1 cellular context compared by ENCODE assay signal in the genomic region with DNA sequence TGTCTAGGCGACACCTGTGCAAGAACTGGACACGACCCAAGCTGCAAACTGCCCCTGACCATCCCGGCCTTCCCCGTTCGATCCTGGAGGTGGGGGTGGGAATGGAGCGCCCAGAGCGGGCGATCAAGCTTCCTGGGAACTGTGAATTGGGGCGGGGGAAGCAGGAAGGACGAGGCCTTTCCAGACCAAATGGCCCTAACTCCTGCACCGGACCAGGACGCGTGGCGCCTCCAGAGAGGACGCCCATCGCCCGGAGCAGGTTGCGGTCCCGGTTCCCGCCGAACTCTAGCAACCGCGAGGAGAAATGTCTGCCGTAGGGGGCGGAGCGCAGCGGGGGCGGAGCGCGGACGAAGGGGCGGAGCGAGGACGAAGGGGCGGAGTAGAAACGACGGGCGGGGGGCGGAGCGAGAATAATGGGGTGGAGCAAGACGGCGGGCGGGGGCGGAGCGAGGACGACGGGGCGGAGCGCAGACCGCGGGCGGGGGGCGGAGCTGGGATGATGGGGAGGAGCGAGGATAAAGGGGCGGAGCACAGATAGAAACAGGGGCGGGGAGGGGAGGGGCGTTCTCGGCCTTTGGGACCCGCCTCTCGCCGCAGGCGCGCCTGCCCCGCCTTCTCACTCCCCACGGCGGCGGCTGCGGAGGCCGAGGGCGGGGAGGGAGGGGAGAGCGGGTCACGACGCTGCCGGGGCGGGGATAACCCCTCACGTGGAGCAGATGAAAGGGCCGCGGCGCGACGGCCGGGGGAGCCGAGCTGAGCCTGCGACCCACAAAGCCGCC.
TF ChIP-seq lines count a peak whose summit lies in the region.

A gene (plus strand): TSS at position 695 of the 779 bp plus-strand sequence. CDS start 195 bp downstream, outside the sequence.

TF ChIP-seq in HepG2, 621 proteins besides CTCF, POLR2A, EP300 and RAD21 (continued from another document and continues in another):
- no peak for TF ChIP-seq ZFP82 (CRISPR knock-in tag; IDR thresholded peaks at IDR 0.05; ENCODE audit: borderline replicate concordance)
- TF ChIP-seq, protein P1, sequence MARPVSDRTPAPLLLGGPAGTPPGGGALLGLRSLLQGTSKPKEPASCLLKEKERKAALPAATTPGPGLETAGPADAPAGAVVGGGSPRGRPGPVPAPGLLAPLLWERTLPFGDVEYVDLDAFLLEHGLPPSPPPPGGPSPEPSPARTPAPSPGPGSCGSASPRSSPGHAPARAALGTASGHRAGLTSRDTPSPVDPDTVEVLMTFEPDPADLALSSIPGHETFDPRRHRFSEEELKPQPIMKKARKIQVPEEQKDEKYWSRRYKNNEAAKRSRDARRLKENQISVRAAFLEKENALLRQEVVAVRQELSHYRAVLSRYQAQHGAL (CRISPR knock-in tag; IDR thresholded peaks at IDR 0.05; ENCODE audit: not compliant biosample characterization), result no peak
- TF ChIP-seq ZNF749 (CRISPR knock-in tag; IDR thresholded peaks at IDR 0.05; ENCODE audit: borderline replicate concordance), result 0 out of 2 replicates have a peak, but pooled peaks have one; percentile 26
- TF ChIP-seq ZFP36L2 (CRISPR knock-in tag; IDR thresholded peaks at IDR 0.05), result no peak
- no peak for TF ChIP-seq ZNF775 (CRISPR knock-in tag; IDR thresholded peaks at IDR 0.05; ENCODE audit: borderline replicate concordance)
- TF ChIP-seq HNRNPK (IDR thresholded peaks at IDR 0.05; ENCODE audit: low read depth, low read length, poor library complexity, severe bottlenecking), result peak; percentile 81
- no peak for TF ChIP-seq HOXA7 (CRISPR knock-in tag; IDR thresholded peaks at IDR 0.05)
- TF ChIP-seq ZNF234 (CRISPR knock-in tag; conservative IDR thresholded peaks at IDR 0.05), result no peak; the same call in 1 of the 2 replicates
- TF ChIP-seq, protein P2, sequence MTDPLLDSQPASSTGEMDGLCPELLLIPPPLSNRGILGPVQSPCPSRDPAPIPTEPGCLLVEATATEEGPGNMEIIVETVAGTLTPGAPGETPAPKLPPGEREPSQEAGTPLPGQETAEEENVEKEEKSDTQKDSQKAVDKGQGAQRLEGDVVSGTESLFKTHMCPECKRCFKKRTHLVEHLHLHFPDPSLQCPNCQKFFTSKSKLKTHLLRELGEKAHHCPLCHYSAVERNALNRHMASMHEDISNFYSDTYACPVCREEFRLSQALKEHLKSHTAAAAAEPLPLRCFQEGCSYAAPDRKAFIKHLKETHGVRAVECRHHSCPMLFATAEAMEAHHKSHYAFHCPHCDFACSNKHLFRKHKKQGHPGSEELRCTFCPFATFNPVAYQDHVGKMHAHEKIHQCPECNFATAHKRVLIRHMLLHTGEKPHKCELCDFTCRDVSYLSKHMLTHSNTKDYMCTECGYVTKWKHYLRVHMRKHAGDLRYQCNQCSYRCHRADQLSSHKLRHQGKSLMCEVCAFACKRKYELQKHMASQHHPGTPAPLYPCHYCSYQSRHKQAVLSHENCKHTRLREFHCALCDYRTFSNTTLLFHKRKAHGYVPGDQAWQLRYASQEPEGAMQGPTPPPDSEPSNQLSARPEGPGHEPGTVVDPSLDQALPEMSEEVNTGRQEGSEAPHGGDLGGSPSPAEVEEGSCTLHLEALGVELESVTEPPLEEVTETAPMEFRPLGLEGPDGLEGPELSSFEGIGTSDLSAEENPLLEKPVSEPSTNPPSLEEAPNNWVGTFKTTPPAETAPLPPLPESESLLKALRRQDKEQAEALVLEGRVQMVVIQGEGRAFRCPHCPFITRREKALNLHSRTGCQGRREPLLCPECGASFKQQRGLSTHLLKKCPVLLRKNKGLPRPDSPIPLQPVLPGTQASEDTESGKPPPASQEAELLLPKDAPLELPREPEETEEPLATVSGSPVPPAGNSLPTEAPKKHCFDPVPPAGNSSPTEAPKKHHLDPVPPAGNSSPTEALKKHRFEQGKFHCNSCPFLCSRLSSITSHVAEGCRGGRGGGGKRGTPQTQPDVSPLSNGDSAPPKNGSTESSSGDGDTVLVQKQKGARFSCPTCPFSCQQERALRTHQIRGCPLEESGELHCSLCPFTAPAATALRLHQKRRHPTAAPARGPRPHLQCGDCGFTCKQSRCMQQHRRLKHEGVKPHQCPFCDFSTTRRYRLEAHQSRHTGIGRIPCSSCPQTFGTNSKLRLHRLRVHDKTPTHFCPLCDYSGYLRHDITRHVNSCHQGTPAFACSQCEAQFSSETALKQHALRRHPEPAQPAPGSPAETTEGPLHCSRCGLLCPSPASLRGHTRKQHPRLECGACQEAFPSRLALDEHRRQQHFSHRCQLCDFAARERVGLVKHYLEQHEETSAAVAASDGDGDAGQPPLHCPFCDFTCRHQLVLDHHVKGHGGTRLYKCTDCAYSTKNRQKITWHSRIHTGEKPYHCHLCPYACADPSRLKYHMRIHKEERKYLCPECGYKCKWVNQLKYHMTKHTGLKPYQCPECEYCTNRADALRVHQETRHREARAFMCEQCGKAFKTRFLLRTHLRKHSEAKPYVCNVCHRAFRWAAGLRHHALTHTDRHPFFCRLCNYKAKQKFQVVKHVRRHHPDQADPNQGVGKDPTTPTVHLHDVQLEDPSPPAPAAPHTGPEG (CRISPR knock-in tag; IDR thresholded peaks at IDR 0.05), result peak; percentile 76; the same call in 1 of the 2 replicates
- TF ChIP-seq HOXD1 (CRISPR knock-in tag; IDR thresholded peaks at IDR 0.05), result peak; percentile 4
- TF ChIP-seq ZNF101 (CRISPR knock-in tag; IDR thresholded peaks at IDR 0.05; ENCODE audit: borderline replicate concordance, low read depth), result no peak
- TF ChIP-seq ARNTL (CRISPR knock-in tag; IDR thresholded peaks at IDR 0.05), result peak; percentile 92
- no peak; the same call in 1 of the 2 replicates for TF ChIP-seq EEA1 (CRISPR knock-in tag; IDR thresholded peaks at IDR 0.05; ENCODE audit: borderline replicate concordance)
- peak; percentile 96 for TF ChIP-seq SP4 (CRISPR knock-in tag; IDR thresholded peaks at IDR 0.05)
- 0 out of 2 replicates have a peak, but pooled peaks have one; percentile 22 for TF ChIP-seq TGIF2 (CRISPR knock-in tag; IDR thresholded peaks at IDR 0.05)
- peak; percentile 51 for TF ChIP-seq ZSCAN25 (CRISPR knock-in tag; IDR thresholded peaks at IDR 0.05)
- TF ChIP-seq, protein P3, sequence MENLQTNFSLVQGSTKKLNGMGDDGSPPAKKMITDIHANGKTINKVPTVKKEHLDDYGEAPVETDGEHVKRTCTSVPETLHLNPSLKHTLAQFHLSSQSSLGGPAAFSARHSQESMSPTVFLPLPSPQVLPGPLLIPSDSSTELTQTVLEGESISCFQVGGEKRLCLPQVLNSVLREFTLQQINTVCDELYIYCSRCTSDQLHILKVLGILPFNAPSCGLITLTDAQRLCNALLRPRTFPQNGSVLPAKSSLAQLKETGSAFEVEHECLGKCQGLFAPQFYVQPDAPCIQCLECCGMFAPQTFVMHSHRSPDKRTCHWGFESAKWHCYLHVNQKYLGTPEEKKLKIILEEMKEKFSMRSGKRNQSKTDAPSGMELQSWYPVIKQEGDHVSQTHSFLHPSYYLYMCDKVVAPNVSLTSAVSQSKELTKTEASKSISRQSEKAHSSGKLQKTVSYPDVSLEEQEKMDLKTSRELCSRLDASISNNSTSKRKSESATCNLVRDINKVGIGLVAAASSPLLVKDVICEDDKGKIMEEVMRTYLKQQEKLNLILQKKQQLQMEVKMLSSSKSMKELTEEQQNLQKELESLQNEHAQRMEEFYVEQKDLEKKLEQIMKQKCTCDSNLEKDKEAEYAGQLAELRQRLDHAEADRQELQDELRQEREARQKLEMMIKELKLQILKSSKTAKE (CRISPR knock-in tag; IDR thresholded peaks at IDR 0.05; ENCODE audit: borderline replicate concordance), result peak; percentile 80
- TF ChIP-seq, protein P4, sequence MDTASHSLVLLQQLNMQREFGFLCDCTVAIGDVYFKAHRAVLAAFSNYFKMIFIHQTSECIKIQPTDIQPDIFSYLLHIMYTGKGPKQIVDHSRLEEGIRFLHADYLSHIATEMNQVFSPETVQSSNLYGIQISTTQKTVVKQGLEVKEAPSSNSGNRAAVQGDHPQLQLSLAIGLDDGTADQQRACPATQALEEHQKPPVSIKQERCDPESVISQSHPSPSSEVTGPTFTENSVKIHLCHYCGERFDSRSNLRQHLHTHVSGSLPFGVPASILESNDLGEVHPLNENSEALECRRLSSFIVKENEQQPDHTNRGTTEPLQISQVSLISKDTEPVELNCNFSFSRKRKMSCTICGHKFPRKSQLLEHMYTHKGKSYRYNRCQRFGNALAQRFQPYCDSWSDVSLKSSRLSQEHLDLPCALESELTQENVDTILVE (CRISPR knock-in tag; IDR thresholded peaks at IDR 0.05), result no peak
- TF ChIP-seq SMAD1 (CRISPR knock-in tag; IDR thresholded peaks at IDR 0.05; ENCODE audit: borderline replicate concordance, low read depth), result 0 out of 2 replicates have a peak, but pooled peaks have one; percentile 63
- TF ChIP-seq JDP2 (CRISPR knock-in tag; IDR thresholded peaks at IDR 0.05; ENCODE audit: borderline replicate concordance), result no peak
- TF ChIP-seq, protein P5, sequence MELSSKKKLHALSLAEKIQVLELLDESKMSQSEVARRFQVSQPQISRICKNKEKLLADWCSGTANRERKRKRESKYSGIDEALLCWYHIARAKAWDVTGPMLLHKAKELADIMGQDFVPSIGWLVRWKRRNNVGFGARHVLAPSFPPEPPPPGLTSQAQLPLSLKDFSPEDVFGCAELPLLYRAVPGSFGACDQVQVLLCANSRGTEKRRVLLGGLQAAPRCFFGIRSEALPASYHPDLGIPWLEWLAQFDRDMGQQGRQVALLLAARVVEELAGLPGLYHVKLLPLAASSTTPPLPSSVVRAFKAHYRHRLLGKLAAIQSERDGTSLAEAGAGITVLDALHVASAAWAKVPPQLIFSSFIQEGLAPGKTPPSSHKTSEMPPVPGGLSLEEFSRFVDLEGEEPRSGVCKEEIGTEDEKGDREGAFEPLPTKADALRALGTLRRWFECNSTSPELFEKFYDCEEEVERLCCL (CRISPR knock-in tag; IDR thresholded peaks at IDR 0.05; ENCODE audit: borderline replicate concordance), result no peak
- 0 out of 2 replicates have a peak, but pooled peaks have one; percentile 45 for TF ChIP-seq DMAP1 (CRISPR knock-in tag; IDR thresholded peaks at IDR 0.05)
- no peak for TF ChIP-seq NFRKB (IDR thresholded peaks at IDR 0.05)
- TF ChIP-seq, protein P6, sequence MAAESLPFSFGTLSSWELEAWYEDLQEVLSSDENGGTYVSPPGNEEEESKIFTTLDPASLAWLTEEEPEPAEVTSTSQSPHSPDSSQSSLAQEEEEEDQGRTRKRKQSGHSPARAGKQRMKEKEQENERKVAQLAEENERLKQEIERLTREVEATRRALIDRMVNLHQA (CRISPR knock-in tag; IDR thresholded peaks at IDR 0.05), result no peak
- TF ChIP-seq ZNF556 (CRISPR knock-in tag; IDR thresholded peaks at IDR 0.05; ENCODE audit: borderline replicate concordance), result no peak; the same call in none of the 2 replicates
- no peak for TF ChIP-seq JUND (CRISPR knock-in tag; IDR thresholded peaks at IDR 0.05)
- peak; percentile 87; the same call in 1 of the 2 replicates for TF ChIP-seq SAP130 (CRISPR knock-in tag; IDR thresholded peaks at IDR 0.05; ENCODE audit: low read depth)
- TF ChIP-seq, protein P7, sequence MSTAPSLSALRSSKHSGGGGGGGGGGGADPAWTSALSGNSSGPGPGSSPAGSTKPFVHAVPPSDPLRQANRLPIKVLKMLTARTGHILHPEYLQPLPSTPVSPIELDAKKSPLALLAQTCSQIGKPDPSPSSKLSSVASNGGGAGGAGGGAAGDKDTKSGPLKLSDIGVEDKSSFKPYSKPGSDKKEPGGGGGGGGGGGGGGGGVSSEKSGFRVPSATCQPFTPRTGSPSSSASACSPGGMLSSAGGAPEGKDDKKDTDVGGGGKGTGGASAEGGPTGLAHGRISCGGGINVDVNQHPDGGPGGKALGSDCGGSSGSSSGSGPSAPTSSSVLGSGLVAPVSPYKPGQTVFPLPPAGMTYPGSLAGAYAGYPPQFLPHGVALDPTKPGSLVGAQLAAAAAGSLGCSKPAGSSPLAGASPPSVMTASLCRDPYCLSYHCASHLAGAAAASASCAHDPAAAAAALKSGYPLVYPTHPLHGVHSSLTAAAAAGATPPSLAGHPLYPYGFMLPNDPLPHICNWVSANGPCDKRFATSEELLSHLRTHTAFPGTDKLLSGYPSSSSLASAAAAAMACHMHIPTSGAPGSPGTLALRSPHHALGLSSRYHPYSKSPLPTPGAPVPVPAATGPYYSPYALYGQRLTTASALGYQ (CRISPR knock-in tag; IDR thresholded peaks at IDR 0.05), result peak; percentile 51; the same call in 1 of the 2 replicates
- no peak for TF ChIP-seq ETV6 (CRISPR knock-in tag; conservative IDR thresholded peaks at IDR 0.05)
- TF ChIP-seq PAWR (CRISPR knock-in tag; IDR thresholded peaks at IDR 0.05; ENCODE audit: borderline replicate concordance), result no peak
- TF ChIP-seq STAT5B (CRISPR knock-in tag; IDR thresholded peaks at IDR 0.05), result no peak
- TF ChIP-seq, protein P8, sequence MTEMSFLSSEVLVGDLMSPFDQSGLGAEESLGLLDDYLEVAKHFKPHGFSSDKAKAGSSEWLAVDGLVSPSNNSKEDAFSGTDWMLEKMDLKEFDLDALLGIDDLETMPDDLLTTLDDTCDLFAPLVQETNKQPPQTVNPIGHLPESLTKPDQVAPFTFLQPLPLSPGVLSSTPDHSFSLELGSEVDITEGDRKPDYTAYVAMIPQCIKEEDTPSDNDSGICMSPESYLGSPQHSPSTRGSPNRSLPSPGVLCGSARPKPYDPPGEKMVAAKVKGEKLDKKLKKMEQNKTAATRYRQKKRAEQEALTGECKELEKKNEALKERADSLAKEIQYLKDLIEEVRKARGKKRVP (CRISPR knock-in tag; IDR thresholded peaks at IDR 0.05), result peak in 1 of 2 experiments; percentile 46; a peak in 1 of 4 replicates
- no peak for TF ChIP-seq KAT2B (IDR thresholded peaks at IDR 0.05; ENCODE audit: borderline replicate concordance, low read depth, low read length)
- no peak for TF ChIP-seq NFE2L2 (IDR thresholded peaks at IDR 0.05; ENCODE audit: low read length)
- TF ChIP-seq NFIC (IDR thresholded peaks at IDR 0.05; ENCODE audit: low read length), result no peak
- no peak for TF ChIP-seq RAD51 (IDR thresholded peaks at IDR 0.05; ENCODE audit: borderline replicate concordance)
- no peak for TF ChIP-seq KLF13 (CRISPR knock-in tag; IDR thresholded peaks at IDR 0.05)
- no peak for TF ChIP-seq BRD4 (CRISPR knock-in tag; IDR thresholded peaks at IDR 0.05)
- TF ChIP-seq ERF (CRISPR knock-in tag; IDR thresholded peaks at IDR 0.05), result peak; percentile 47; the same call in 1 of the 2 replicates
- TF ChIP-seq ZNF256 (CRISPR knock-in tag; conservative IDR thresholded peaks at IDR 0.05), result no peak; the same call in 1 of the 2 replicates
- no peak for TF ChIP-seq TEAD2 (CRISPR knock-in tag; IDR thresholded peaks at IDR 0.05)
- TF ChIP-seq ZNF329 (CRISPR knock-in tag; IDR thresholded peaks at IDR 0.05; ENCODE audit: low read depth), result no peak
- TF ChIP-seq ZNF12 (CRISPR knock-in tag; IDR thresholded peaks at IDR 0.05), result 0 out of 2 replicates have a peak, but pooled peaks have one; percentile 33
- TF ChIP-seq RARG (CRISPR knock-in tag; IDR thresholded peaks at IDR 0.05; ENCODE audit: low read depth), result no peak
- TF ChIP-seq ZC3H13 (CRISPR knock-in tag; IDR thresholded peaks at IDR 0.05), result no peak
- peak; percentile 72; the same call in 1 of the 2 replicates for TF ChIP-seq ZNF674 (CRISPR knock-in tag; IDR thresholded peaks at IDR 0.05; ENCODE audit: low read depth)
- TF ChIP-seq, protein P9, sequence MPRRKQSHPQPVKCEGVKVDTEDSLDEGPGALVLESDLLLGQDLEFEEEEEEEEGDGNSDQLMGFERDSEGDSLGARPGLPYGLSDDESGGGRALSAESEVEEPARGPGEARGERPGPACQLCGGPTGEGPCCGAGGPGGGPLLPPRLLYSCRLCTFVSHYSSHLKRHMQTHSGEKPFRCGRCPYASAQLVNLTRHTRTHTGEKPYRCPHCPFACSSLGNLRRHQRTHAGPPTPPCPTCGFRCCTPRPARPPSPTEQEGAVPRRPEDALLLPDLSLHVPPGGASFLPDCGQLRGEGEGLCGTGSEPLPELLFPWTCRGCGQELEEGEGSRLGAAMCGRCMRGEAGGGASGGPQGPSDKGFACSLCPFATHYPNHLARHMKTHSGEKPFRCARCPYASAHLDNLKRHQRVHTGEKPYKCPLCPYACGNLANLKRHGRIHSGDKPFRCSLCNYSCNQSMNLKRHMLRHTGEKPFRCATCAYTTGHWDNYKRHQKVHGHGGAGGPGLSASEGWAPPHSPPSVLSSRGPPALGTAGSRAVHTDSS (CRISPR knock-in tag; conservative IDR thresholded peaks at IDR 0.05), result no peak
- no peak for TF ChIP-seq ZNF143 (CRISPR knock-in tag; IDR thresholded peaks at IDR 0.05)
